1 cellular context compared by ENCODE assay signal in genomic region chr20:63896136-63896890, GRCh38.
TF ChIP-seq lines count a peak whose summit lies in the region.

No MANE protein-coding gene starts in this region.

TF ChIP-seq in HepG2, 621 proteins besides CTCF, POLR2A, EP300 and RAD21 (continued from another document):
- TF ChIP-seq HMGXB3 (CRISPR knock-in tag; IDR thresholded peaks at IDR 0.05; ENCODE audit: borderline replicate concordance) (peak; percentile 82), ZFP41 (CRISPR knock-in tag; IDR thresholded peaks at IDR 0.05; ENCODE audit: borderline replicate concordance) (no peak), ZBTB26 (CRISPR knock-in tag; IDR thresholded peaks at IDR 0.05; ENCODE audit: borderline replicate concordance) (no peak), CREM (IDR thresholded peaks at IDR 0.05) (peak; percentile 67), CREM (CRISPR knock-in tag; IDR thresholded peaks at IDR 0.05) (no peak), ZNF552 (CRISPR knock-in tag; IDR thresholded peaks at IDR 0.05; ENCODE audit: borderline replicate concordance) (no peak), MXI1 (IDR thresholded peaks at IDR 0.05; ENCODE audit: borderline replicate concordance, low read depth, low read length) (peak; percentile 93), HOXA5 (CRISPR knock-in tag; IDR thresholded peaks at IDR 0.05) (peak; percentile 26), KLF13 (CRISPR knock-in tag; IDR thresholded peaks at IDR 0.05) (no peak), ZNF574 (CRISPR knock-in tag; IDR thresholded peaks at IDR 0.05) (no peak; the same call in 1 of the 2 replicates), PHF21A (CRISPR knock-in tag; IDR thresholded peaks at IDR 0.05) (peak; percentile 94), ZNF350 (CRISPR knock-in tag; IDR thresholded peaks at IDR 0.05; ENCODE audit: borderline replicate concordance, low read depth) (peak; percentile 89), STAT5B (CRISPR knock-in tag; IDR thresholded peaks at IDR 0.05) (no peak), ZNF496 (CRISPR knock-in tag; IDR thresholded peaks at IDR 0.05; ENCODE audit: insufficient replicate concordance) (no peak), HNF1A (IDR thresholded peaks at IDR 0.05; ENCODE audit: low read depth) (no peak), HNF1A (CRISPR knock-in tag; IDR thresholded peaks at IDR 0.05; ENCODE audit: borderline replicate concordance) (0 out of 2 replicates have a peak, but pooled peaks have one; percentile 24), MXD4 (CRISPR knock-in tag; IDR thresholded peaks at IDR 0.05) (peak; percentile 93), LCORL (IDR thresholded peaks at IDR 0.05) (no peak), LCORL (CRISPR knock-in tag; IDR thresholded peaks at IDR 0.05) (no peak; the same call in 1 of the 2 replicates), DBP (CRISPR knock-in tag; IDR thresholded peaks at IDR 0.05; ENCODE audit: not compliant biosample characterization) (peak; percentile 85), AFF4 (CRISPR knock-in tag; IDR thresholded peaks at IDR 0.05) (no peak), NR2F1 (CRISPR knock-in tag; IDR thresholded peaks at IDR 0.05) (peak; percentile 63 to 83; a peak in 3 of 4 replicates), ZZZ3 (CRISPR knock-in tag; IDR thresholded peaks at IDR 0.05; ENCODE audit: borderline replicate concordance) (0 out of 2 replicates have a peak, but pooled peaks have one; percentile 40), ZNF883 (CRISPR knock-in tag; IDR thresholded peaks at IDR 0.05; ENCODE audit: not compliant biosample characterization) (peak; percentile 81), ZNF772 (CRISPR knock-in tag; IDR thresholded peaks at IDR 0.05) (peak; percentile 69; the same call in 1 of the 2 replicates), ZNF816 (CRISPR knock-in tag; IDR thresholded peaks at IDR 0.05; ENCODE audit: borderline replicate concordance) (peak; percentile 78; the same call in 1 of the 2 replicates), JUND (CRISPR knock-in tag; IDR thresholded peaks at IDR 0.05) (no peak), HHEX (CRISPR knock-in tag; IDR thresholded peaks at IDR 0.05) (no peak), REPIN1 (CRISPR knock-in tag; IDR thresholded peaks at IDR 0.05; ENCODE audit: borderline replicate concordance, low read depth) (peak; percentile 91), ATF7-NPFF (CRISPR knock-in tag; IDR thresholded peaks at IDR 0.05; ENCODE audit: low read depth) (no peak), ZSCAN20 (CRISPR knock-in tag; IDR thresholded peaks at IDR 0.05; ENCODE audit: borderline replicate concordance) (peak; percentile 49; the same call in 1 of the 2 replicates), ZNF547 (CRISPR knock-in tag; IDR thresholded peaks at IDR 0.05) (peak; percentile 93), KMT2A (CRISPR knock-in tag; IDR thresholded peaks at IDR 0.05) (peak; percentile 85), ZBTB44 (CRISPR knock-in tag; IDR thresholded peaks at IDR 0.05) (peak; percentile 41; the same call in 1 of the 2 replicates), ARID3A (IDR thresholded peaks at IDR 0.05; ENCODE audit: low read depth, low read length) (no peak), PHF20 (CRISPR knock-in tag; IDR thresholded peaks at IDR 0.05) (peak; percentile 70), ZFP82 (CRISPR knock-in tag; IDR thresholded peaks at IDR 0.05; ENCODE audit: borderline replicate concordance) (no peak), ZNF263 (CRISPR knock-in tag; IDR thresholded peaks at IDR 0.05) (peak; percentile 23; the same call in 1 of the 2 replicates)
TF ChIP-seq in HepG2: peak in this region for 295.
